8 cellular contexts compared by ENCODE assay signal in the genomic region with DNA sequence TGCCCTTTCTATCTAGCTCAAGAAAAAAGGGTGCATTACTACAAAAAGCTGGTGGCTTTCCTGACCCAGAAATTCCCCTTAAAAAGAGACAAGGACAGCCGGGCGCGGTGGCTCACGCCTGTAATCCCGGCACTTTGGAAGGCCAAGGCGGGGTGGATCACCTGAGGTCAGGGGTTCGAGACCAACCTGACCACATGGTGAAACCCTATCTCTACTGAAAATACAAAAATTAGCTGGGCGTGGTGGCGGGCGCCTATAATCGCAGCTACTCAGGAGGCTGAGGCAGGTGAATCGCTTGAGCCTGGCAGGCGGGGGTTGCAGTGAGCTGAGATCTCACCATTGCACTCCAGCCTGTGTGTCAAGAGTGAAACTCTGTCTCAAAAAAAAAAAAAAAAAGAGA.
DNase-seq lines count a peak whose midpoint lies in the region; ATAC-seq and TF ChIP-seq lines count a peak whose summit lies in the region.
"Not testable (repeated sequence)": the region's sequence is repeated elsewhere in the genome, so short reads cannot be mapped to it uniquely, and the experiment has no call there.

No MANE protein-coding gene starts in this region.

- H3K79me2 ChIP-seq in ACC112 (ENCODE audit: control insufficient read depth, insufficient read depth, low read length, unreplicated experiment); HCT116 (ENCODE audit: insufficient read depth, low read length): not testable (repeated sequence)

- intact Hi-C loops in HCT116 (cut with micrococcal nuclease); activated naive CD4-positive, alpha-beta T cell treated with anti-CD3 and anti-CD28 coated beads for 36 hours (cut with micrococcal nuclease); left ventricle myocardium superior (cut with micrococcal nuclease): not testable (repeated sequence)

- CTCF ChIA-PET in HCT116 (lab: Charles Lee), result interaction anchor here (1.5 to 2.3 kb wide), 2 partner anchors 20 to 60 kb away, joined by 5 read pairs; no protein-coding TSS in a partner anchor
- CTCF ChIA-PET in activated naive CD4-positive, alpha-beta T cell treated with anti-CD3 and anti-CD28 coated beads for 36 hours (lab: Charles Lee), result interaction anchor here (0.6 to 2.4 kb wide), 7 partner anchors 9 to 181 kb away, joined by 3 to 13 read pairs (median 4); no protein-coding TSS in a partner anchor

- not testable (repeated sequence) for H3K27me3 ChIP-seq in ACC112 (ENCODE audit: insufficient read depth, low read length); HCT116 (ENCODE audit: insufficient read depth, low read length); SJCRH30

- H3K36me3 Mint-ChIP-seq in activated naive CD4-positive, alpha-beta T cell treated with anti-CD3 and anti-CD28 coated beads for 36 hours (ENCODE audit: low read depth); naive B cell: not testable (repeated sequence)

- H3K4me1 Mint-ChIP-seq in activated naive CD4-positive, alpha-beta T cell treated with anti-CD3 and anti-CD28 coated beads for 36 hours (ENCODE audit: low read depth), result peaks cover 24% of the 10 kb centered on the region
- peaks cover 42 to 51% (median 44%) of the 10 kb centered on the region in 3 donors for H3K4me1 Mint-ChIP-seq in naive B cell

- H3K9ac ChIP-seq in HCT116 (ENCODE audit: low read length), result peak overlapping the region; percentile 60

- H3K27ac Mint-ChIP-seq in activated naive CD4-positive, alpha-beta T cell treated with anti-CD3 and anti-CD28 coated beads for 36 hours, result peak overlapping the region; percentile 84
- H3K27ac Mint-ChIP-seq in naive B cell, result peak overlapping the region in 4 of 6 donors; percentile 67 to 93 (median 74)

- H3K4me3 ChIP-seq in ACC112 (ENCODE audit: low read depth, low read length), result peak overlapping the region; percentile 71
- H3K4me3 ChIP-seq in HCT116 (replicated peaks in 1 of 2; ENCODE audit: low read depth in 1 of 2, low read length in 2 of 2), result peak overlapping the region; percentile 52 to 61
- peak overlapping the region; percentile 45 for H3K4me3 ChIP-seq in SJCRH30
- H3K4me3 ChIP-seq in coronary artery, result peak overlapping the region; percentile 65
- peak overlapping the region in 4 of 7 experiments; percentile 12 to 43 (median 40) for H3K4me3 ChIP-seq in skin epidermis

- not testable (repeated sequence) for H4K20me1 ChIP-seq in HCT116 (ENCODE audit: insufficient read depth)

- not testable (repeated sequence) for H3K27me3 Mint-ChIP-seq in activated naive CD4-positive, alpha-beta T cell treated with anti-CD3 and anti-CD28 coated beads for 36 hours (ENCODE audit: low read depth); naive B cell

- RAD21 ChIA-PET in HCT116 (lab: Charles Lee; ENCODE audit: low non-redundant PET in 1 of 2, low total read pairs in 2 of 2, uncharacterized antibody in 2 of 2, unreplicated experiment in 2 of 2), result interaction anchor here in 1 of 2 experiments (1.1 kb wide), 1 partner anchor 60 kb away, joined by 4 read pairs; no protein-coding TSS in a partner anchor

- H3K9me3 ChIP-seq in HCT116 (ENCODE audit: control insufficient read depth in 1 of 2, insufficient read depth in 1 of 2, low read depth in 1 of 2, low read length in 2 of 2); SJCRH30 (replicated peaks): not testable (repeated sequence)

- not testable (repeated sequence) for H3K9me2 ChIP-seq in HCT116 (ENCODE audit: insufficient read depth)

- not testable (repeated sequence) for H3K4me1 ChIP-seq in ACC112 (ENCODE audit: control insufficient read depth, insufficient read depth, low read length, unreplicated experiment); SJCRH30
- H3K4me1 ChIP-seq in HCT116 (ENCODE audit: control insufficient read depth in 1 of 2, insufficient read depth in 2 of 2, low read length in 2 of 2), result peaks cover 14 to 21% of the 10 kb centered on the region in 2 experiments

- H3K4me2 ChIP-seq in HCT116 (ENCODE audit: low read length), result peak overlapping the region; percentile 95

- POLR2A ChIA-PET in HCT116 (lab: Charles Lee), result interaction anchor here (0.7 to 1.4 kb wide), 4 partner anchors 10 to 23 kb away, joined by 3 to 7 read pairs (median 3); no protein-coding TSS in a partner anchor

- peak overlapping the region; percentile 25; the same call in 1 of the 2 replicates for H3K27ac ChIP-seq in ACC112 (ENCODE audit: low read depth, low read length)
- peak overlapping the region; percentile 67 for H3K27ac ChIP-seq in HCT116 (ENCODE audit: low read depth, low read length)
- peak overlapping the region; percentile 60 for H3K27ac ChIP-seq in SJCRH30
- peak overlapping the region; percentile 68 to 78 for H3K27ac ChIP-seq in coronary artery
- H3K27ac ChIP-seq in skin epidermis, result peak overlapping the region in 20 of 21 experiments; percentile 51 to 93 (median 81)

- not testable (repeated sequence) for BruUV-seq in HCT116 (replicated peaks; lab: Mats Ljungman, UMichigan)

- H2AFZ ChIP-seq in ACC112 (ENCODE audit: low read length, unreplicated experiment), result peak overlapping the region; percentile 80
- H2AFZ ChIP-seq in HCT116 (ENCODE audit: low read depth, low read length, poor library complexity, severe bottlenecking), result peak overlapping the region; percentile 70

- TF ChIP-seq POLR2A in HCT116 (IDR thresholded peaks at IDR 0.05; ENCODE audit: borderline replicate concordance, extremely low read depth, insufficient read depth, insufficient read length), result not testable (repeated sequence)

- H3K4me3 Mint-ChIP-seq in activated naive CD4-positive, alpha-beta T cell treated with anti-CD3 and anti-CD28 coated beads for 36 hours, result peak overlapping the region; percentile 88
- H3K4me3 Mint-ChIP-seq in naive B cell, result peak overlapping the region; percentile 78 to 97 (median 93)

- not testable (repeated sequence) for TF ChIP-seq RAD21 in HCT116 (IDR thresholded peaks at IDR 0.05; ENCODE audit: low read depth)

- H3K36me3 ChIP-seq in ACC112 (ENCODE audit: insufficient read depth, low read length); HCT116 (ENCODE audit: control insufficient read depth in 1 of 2, insufficient read depth in 2 of 2, low read length in 2 of 2); SJCRH30: not testable (repeated sequence)

- not testable (repeated sequence) for H3K9me3 Mint-ChIP-seq in activated naive CD4-positive, alpha-beta T cell treated with anti-CD3 and anti-CD28 coated beads for 36 hours
- peaks cover 0 to 11% (median 2%) of the 10 kb centered on the region in 7 donors for H3K9me3 Mint-ChIP-seq in naive B cell

- peak; percentile 21 for ATAC-seq in HCT116
- not testable (repeated sequence) for ATAC-seq in left ventricle myocardium superior; naive B cell (ENCODE audit: low read depth in 2 of 2)

- not testable (repeated sequence) for TF ChIP-seq CTCF in HCT116 (IDR thresholded peaks at IDR 0.05 in 2 of 3, conservative IDR thresholded peaks at IDR 0.05 in 1 of 3; ENCODE audit: borderline replicate concordance in 1 of 3, insufficient read depth in 1 of 3, low read depth in 2 of 3, low read length in 2 of 3); coronary artery (IDR thresholded peaks at IDR 0.05)

- not testable (repeated sequence) for DNase-seq in HCT116 (ENCODE audit: low read depth, low spot score); SJCRH30; activated naive CD4-positive, alpha-beta T cell treated with anti-CD3 and anti-CD28 coated beads for 36 hours; coronary artery (ENCODE audit: low spot score); naive B cell
- peak; percentile 33 for DNase-seq in left ventricle myocardium superior

TF ChIP-seq in HCT116, 20 proteins besides CTCF, POLR2A, EP300 and RAD21:
- TF ChIP-seq CBX3 (IDR thresholded peaks at IDR 0.05; ENCODE audit: low read depth), result 0 out of 2 replicates have a peak, but pooled peaks have one; percentile 20

Comparison
In these comparisons a context has a peak if more than half of its experiments do, and no peak if none do; other contexts are left out.
1. H3K27ac ChIP-seq: peak in every context shown above with its lines; median percentile 81 in skin epidermis; 73 in coronary artery; 67 in HCT116; 60 in SJCRH30; 25 in ACC112.